Comparison of ENCODE assay signal across 1 cellular context in genomic region chr13:45341799-45342584, GRCh38.
TF ChIP-seq lines count a peak whose summit lies in the region.

No MANE protein-coding gene starts in this region.

TF ChIP-seq in K562, 482 proteins besides CTCF, POLR2A, EP300 and RAD21 (continued from another document):
- TF ChIP-seq, protein P1, sequence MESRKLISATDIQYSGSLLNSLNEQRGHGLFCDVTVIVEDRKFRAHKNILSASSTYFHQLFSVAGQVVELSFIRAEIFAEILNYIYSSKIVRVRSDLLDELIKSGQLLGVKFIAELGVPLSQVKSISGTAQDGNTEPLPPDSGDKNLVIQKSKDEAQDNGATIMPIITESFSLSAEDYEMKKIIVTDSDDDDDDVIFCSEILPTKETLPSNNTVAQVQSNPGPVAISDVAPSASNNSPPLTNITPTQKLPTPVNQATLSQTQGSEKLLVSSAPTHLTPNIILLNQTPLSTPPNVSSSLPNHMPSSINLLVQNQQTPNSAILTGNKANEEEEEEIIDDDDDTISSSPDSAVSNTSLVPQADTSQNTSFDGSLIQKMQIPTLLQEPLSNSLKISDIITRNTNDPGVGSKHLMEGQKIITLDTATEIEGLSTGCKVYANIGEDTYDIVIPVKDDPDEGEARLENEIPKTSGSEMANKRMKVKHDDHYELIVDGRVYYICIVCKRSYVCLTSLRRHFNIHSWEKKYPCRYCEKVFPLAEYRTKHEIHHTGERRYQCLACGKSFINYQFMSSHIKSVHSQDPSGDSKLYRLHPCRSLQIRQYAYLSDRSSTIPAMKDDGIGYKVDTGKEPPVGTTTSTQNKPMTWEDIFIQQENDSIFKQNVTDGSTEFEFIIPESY (CRISPR knock-in tag; IDR thresholded peaks at IDR 0.05), result no peak
- 0 out of 4 replicates have a peak, but pooled peaks of 1 of the 2 experiments have one; percentile 21 for TF ChIP-seq KDM1A (IDR thresholded peaks at IDR 0.05)
- TF ChIP-seq RCOR1 (IDR thresholded peaks at IDR 0.05; ENCODE audit: borderline replicate concordance in 1 of 2, low read depth in 2 of 2, low read length in 2 of 2), result peak in 1 of 2 experiments; percentile 45; a peak in 1 of 4 replicates
- peak; percentile 1; the same call in 1 of the 2 replicates for TF ChIP-seq PML (IDR thresholded peaks at IDR 0.05; ENCODE audit: low read length)
- no peak for TF ChIP-seq PHF8 (IDR thresholded peaks at IDR 0.05; ENCODE audit: borderline replicate concordance, low read length)
- TF ChIP-seq ZNF3 (CRISPR knock-in tag; IDR thresholded peaks at IDR 0.05), result peak; percentile 81
- 0 out of 2 replicates have a peak, but pooled peaks have one; percentile 36 for TF ChIP-seq BCOR (IDR thresholded peaks at IDR 0.05)
- TF ChIP-seq NFE2 (IDR thresholded peaks at IDR 0.05; ENCODE audit: low read depth), result peak; percentile 40; the same call in 1 of the 2 replicates
- TF ChIP-seq MAFF (IDR thresholded peaks at IDR 0.05; ENCODE audit: low read length), result no peak
- no peak for TF ChIP-seq NBN (IDR thresholded peaks at IDR 0.05; ENCODE audit: low read depth)
- peak; percentile 87 for TF ChIP-seq CEBPB (tag; IDR thresholded peaks at IDR 0.05)
- no peak for TF ChIP-seq ZNF780A (CRISPR knock-in tag; IDR thresholded peaks at IDR 0.05)
- no peak for TF ChIP-seq CHD2 (IDR thresholded peaks at IDR 0.05; ENCODE audit: low read depth, low read length)
- peak; percentile 62 for TF ChIP-seq PKNOX1 (IDR thresholded peaks at IDR 0.05)
- no peak for TF ChIP-seq MYC (IDR thresholded peaks at IDR 0.05; ENCODE audit: low read depth, low read length)
- no peak for TF ChIP-seq MYC (CRISPR knock-in tag; IDR thresholded peaks at IDR 0.05; ENCODE audit: borderline replicate concordance, low read depth)
- no peak for TF ChIP-seq NR2C2 (CRISPR knock-in tag; IDR thresholded peaks at IDR 0.05)
- 0 out of 2 replicates have a peak, but pooled peaks have one; percentile 20 for TF ChIP-seq NR2C2 (tag; IDR thresholded peaks at IDR 0.05)
- TF ChIP-seq ZNF324 (CRISPR knock-in tag; IDR thresholded peaks at IDR 0.05), result no peak
- TF ChIP-seq PTTG1 (tag; IDR thresholded peaks at IDR 0.05; ENCODE audit: low read depth), result no peak
- no peak for TF ChIP-seq HDAC2 (IDR thresholded peaks at IDR 0.05)
- TF ChIP-seq, protein P2, sequence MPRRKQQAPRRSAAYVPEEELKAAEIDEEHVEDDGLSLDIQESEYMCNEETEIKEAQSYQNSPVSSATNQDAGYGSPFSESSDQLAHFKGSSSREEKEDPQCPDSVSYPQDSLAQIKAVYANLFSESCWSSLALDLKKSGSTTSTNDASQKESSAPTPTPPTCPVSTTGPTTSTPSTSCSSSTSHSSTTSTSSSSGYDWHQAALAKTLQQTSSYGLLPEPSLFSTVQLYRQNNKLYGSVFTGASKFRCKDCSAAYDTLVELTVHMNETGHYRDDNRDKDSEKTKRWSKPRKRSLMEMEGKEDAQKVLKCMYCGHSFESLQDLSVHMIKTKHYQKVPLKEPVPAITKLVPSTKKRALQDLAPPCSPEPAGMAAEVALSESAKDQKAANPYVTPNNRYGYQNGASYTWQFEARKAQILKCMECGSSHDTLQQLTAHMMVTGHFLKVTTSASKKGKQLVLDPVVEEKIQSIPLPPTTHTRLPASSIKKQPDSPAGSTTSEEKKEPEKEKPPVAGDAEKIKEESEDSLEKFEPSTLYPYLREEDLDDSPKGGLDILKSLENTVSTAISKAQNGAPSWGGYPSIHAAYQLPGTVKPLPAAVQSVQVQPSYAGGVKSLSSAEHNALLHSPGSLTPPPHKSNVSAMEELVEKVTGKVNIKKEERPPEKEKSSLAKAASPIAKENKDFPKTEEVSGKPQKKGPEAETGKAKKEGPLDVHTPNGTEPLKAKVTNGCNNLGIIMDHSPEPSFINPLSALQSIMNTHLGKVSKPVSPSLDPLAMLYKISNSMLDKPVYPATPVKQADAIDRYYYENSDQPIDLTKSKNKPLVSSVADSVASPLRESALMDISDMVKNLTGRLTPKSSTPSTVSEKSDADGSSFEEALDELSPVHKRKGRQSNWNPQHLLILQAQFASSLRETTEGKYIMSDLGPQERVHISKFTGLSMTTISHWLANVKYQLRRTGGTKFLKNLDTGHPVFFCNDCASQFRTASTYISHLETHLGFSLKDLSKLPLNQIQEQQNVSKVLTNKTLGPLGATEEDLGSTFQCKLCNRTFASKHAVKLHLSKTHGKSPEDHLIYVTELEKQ (CRISPR knock-in tag; IDR thresholded peaks at IDR 0.05), result no peak
- no peak for TF ChIP-seq ZSCAN32 (CRISPR knock-in tag; IDR thresholded peaks at IDR 0.05)
- TF ChIP-seq, protein P3, sequence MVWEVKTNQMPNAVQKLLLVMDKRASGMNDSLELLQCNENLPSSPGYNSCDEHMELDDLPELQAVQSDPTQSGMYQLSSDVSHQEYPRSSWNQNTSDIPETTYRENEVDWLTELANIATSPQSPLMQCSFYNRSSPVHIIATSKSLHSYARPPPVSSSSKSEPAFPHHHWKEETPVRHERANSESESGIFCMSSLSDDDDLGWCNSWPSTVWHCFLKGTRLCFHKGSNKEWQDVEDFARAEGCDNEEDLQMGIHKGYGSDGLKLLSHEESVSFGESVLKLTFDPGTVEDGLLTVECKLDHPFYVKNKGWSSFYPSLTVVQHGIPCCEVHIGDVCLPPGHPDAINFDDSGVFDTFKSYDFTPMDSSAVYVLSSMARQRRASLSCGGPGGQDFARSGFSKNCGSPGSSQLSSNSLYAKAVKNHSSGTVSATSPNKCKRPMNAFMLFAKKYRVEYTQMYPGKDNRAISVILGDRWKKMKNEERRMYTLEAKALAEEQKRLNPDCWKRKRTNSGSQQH (CRISPR knock-in tag; IDR thresholded peaks at IDR 0.05), result no peak
- peak; percentile 57; the same call in 1 of the 2 replicates for TF ChIP-seq CEBPG (CRISPR knock-in tag; IDR thresholded peaks at IDR 0.05)
- TF ChIP-seq CEBPG (tag; conservative IDR thresholded peaks at IDR 0.05 in 1 of 2, IDR thresholded peaks at IDR 0.05 in 1 of 2), result no peak; a peak in 2 of 4 replicates
- no peak for TF ChIP-seq ZNF444 (CRISPR knock-in tag; IDR thresholded peaks at IDR 0.05)
- TF ChIP-seq ZNF41 (CRISPR knock-in tag; conservative IDR thresholded peaks at IDR 0.05), result no peak
- TF ChIP-seq SMARCC2 (IDR thresholded peaks at IDR 0.05; ENCODE audit: low read depth), result peak; percentile 37; the same call in 1 of the 2 replicates
